ENCODE assay signal across 1 cellular context in genomic region chr2:74481961-74482800, GRCh38.
TF ChIP-seq lines count a peak whose summit lies in the region.

No MANE protein-coding gene starts in this region.

TF ChIP-seq in HepG2, 621 proteins besides CTCF, POLR2A, EP300 and RAD21 (continued from another document and continues in another):
- TF ChIP-seq KAT2B (IDR thresholded peaks at IDR 0.05; ENCODE audit: borderline replicate concordance, low read depth, low read length), result no peak
- peak; percentile 60; the same call in 1 of the 2 replicates for TF ChIP-seq TIGD3 (CRISPR knock-in tag; IDR thresholded peaks at IDR 0.05; ENCODE audit: borderline replicate concordance)
- TF ChIP-seq WIZ (CRISPR knock-in tag; IDR thresholded peaks at IDR 0.05), result peak; percentile 87; the same call in 1 of the 2 replicates
- peak; percentile 45; the same call in 1 of the 2 replicates for TF ChIP-seq ZNF468 (CRISPR knock-in tag; IDR thresholded peaks at IDR 0.05)
- TF ChIP-seq ZSCAN9 (CRISPR knock-in tag; IDR thresholded peaks at IDR 0.05; ENCODE audit: borderline replicate concordance), result no peak
- no peak for TF ChIP-seq ZNF160 (CRISPR knock-in tag; IDR thresholded peaks at IDR 0.05)
- no peak for TF ChIP-seq DRAP1 (CRISPR knock-in tag; IDR thresholded peaks at IDR 0.05)
- TF ChIP-seq RBM22 (optimal IDR thresholded peaks at IDR 0.05; ENCODE audit: low read length), result no peak
- no peak for TF ChIP-seq TRIM22 (IDR thresholded peaks at IDR 0.05)
- peak; percentile 66; the same call in 1 of the 2 replicates for TF ChIP-seq ISL2 (CRISPR knock-in tag; IDR thresholded peaks at IDR 0.05)
- no peak for TF ChIP-seq EZH2 (conservative IDR thresholded peaks at IDR 0.05; ENCODE audit: low read depth, low read length)
- no peak for TF ChIP-seq ARNT (IDR thresholded peaks at IDR 0.05)
- TF ChIP-seq ETV5 (CRISPR knock-in tag; IDR thresholded peaks at IDR 0.05; ENCODE audit: borderline replicate concordance), result no peak
- no peak for TF ChIP-seq FOXO1 (CRISPR knock-in tag; IDR thresholded peaks at IDR 0.05)
- TF ChIP-seq TCF12 (IDR thresholded peaks at IDR 0.05), result no peak
- peak; percentile 62; the same call in 1 of the 2 replicates for TF ChIP-seq TCF12 (CRISPR knock-in tag; IDR thresholded peaks at IDR 0.05)
- peak; percentile 21; the same call in 1 of the 2 replicates for TF ChIP-seq ZNF446 (CRISPR knock-in tag; IDR thresholded peaks at IDR 0.05)
- no peak for TF ChIP-seq MATR3 (CRISPR knock-in tag; IDR thresholded peaks at IDR 0.05)
- TF ChIP-seq ZMYM4 (CRISPR knock-in tag; IDR thresholded peaks at IDR 0.05), result no peak
- peak; percentile 92; the same call in 1 of the 2 replicates for TF ChIP-seq ZNF232 (CRISPR knock-in tag; IDR thresholded peaks at IDR 0.05; ENCODE audit: borderline replicate concordance)
- peak; percentile 96; the same call in 1 of the 2 replicates for TF ChIP-seq ZNF543 (CRISPR knock-in tag; IDR thresholded peaks at IDR 0.05)
- TF ChIP-seq ZNF318 (CRISPR knock-in tag; IDR thresholded peaks at IDR 0.05), result no peak; the same call in 1 of the 2 replicates
- TF ChIP-seq TARDBP (CRISPR knock-in tag; IDR thresholded peaks at IDR 0.05), result 0 out of 2 replicates have a peak, but pooled peaks have one; percentile 14
- TF ChIP-seq TFAP4 (IDR thresholded peaks at IDR 0.05; ENCODE audit: borderline replicate concordance, low read depth), result peak; percentile 82
- TF ChIP-seq ZSCAN21 (CRISPR knock-in tag; IDR thresholded peaks at IDR 0.05; ENCODE audit: borderline replicate concordance), result no peak
- peak; percentile 85 for TF ChIP-seq ZNF142 (CRISPR knock-in tag; IDR thresholded peaks at IDR 0.05)
- TF ChIP-seq SMC3 (IDR thresholded peaks at IDR 0.05; ENCODE audit: low read length), result no peak
- TF ChIP-seq SIX1 (CRISPR knock-in tag; IDR thresholded peaks at IDR 0.05; ENCODE audit: borderline replicate concordance), result no peak
- no peak for TF ChIP-seq RFXANK (CRISPR knock-in tag; IDR thresholded peaks at IDR 0.05)
- no peak for TF ChIP-seq MTA3 (CRISPR knock-in tag; IDR thresholded peaks at IDR 0.05)
- TF ChIP-seq ZNF251 (CRISPR knock-in tag; IDR thresholded peaks at IDR 0.05), result no peak
- peak; percentile 75 for TF ChIP-seq ZNF598 (CRISPR knock-in tag; IDR thresholded peaks at IDR 0.05; ENCODE audit: borderline replicate concordance)
- no peak for TF ChIP-seq SYNCRIP (IDR thresholded peaks at IDR 0.05; ENCODE audit: insufficient read depth, low read depth, low read length)
- no peak; the same call in 1 of the 2 replicates for TF ChIP-seq SIN3A (IDR thresholded peaks at IDR 0.05; ENCODE audit: borderline replicate concordance, low read depth, low read length)
- no peak for TF ChIP-seq AHR (CRISPR knock-in tag; IDR thresholded peaks at IDR 0.05)
- TF ChIP-seq ZNF496 (CRISPR knock-in tag; IDR thresholded peaks at IDR 0.05; ENCODE audit: insufficient replicate concordance), result no peak
- TF ChIP-seq PREB (CRISPR knock-in tag; IDR thresholded peaks at IDR 0.05), result 0 out of 2 replicates have a peak, but pooled peaks have one; percentile 18
- TF ChIP-seq HMGA1 (CRISPR knock-in tag; conservative IDR thresholded peaks at IDR 0.05), result no peak
- no peak; the same call in none of the 2 replicates for TF ChIP-seq HIC2 (CRISPR knock-in tag; IDR thresholded peaks at IDR 0.05; ENCODE audit: low read depth)
- TF ChIP-seq DNMT3B (CRISPR knock-in tag; conservative IDR thresholded peaks at IDR 0.05), result no peak
